8 cellular contexts compared by ENCODE assay signal in the genomic region with DNA sequence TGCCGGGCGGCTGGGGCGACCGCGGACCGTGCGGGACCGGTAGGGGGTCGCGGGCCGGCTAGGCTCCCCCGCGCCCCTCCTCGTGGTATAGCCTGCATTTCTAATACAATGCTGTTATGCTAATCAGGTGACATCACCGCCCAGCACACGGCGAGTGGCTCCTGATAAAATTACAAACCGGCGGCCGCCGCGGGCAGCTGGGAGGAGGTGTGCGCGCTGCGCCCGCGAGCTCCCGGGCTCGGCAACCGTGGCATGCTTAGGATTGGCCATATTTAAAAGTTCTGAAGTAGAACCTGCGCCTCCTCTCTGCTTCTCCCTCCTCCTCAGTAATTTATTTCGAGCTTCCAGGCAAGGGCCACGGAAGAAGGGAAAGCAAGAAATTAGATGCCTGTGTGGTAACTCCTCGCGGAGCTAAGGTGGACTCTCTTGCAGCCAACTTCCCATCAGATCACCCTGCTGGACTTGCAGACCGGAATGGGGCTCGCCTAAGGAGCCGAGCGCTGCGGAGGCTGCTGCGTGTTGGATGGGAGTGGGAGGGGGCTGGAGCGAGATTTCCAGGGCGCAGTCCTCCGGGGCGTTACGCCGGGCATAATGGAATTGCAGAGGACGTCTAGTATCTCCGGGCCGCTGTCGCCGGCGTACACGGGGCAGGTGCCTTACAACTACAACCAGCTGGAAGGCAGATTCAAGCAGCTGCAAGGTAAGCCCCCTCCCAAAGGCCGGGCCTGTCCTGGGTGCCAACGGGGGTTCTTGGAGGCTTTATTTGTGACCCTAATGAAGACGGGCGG.
A peak's percentile ranks its signal among the peaks of the same experiment; 100 is the strongest.
DNase-seq lines count a peak whose midpoint lies in the region; ATAC-seq and TF ChIP-seq lines count a peak whose summit lies in the region.

No MANE protein-coding gene starts in this region.

- peak overlapping the region; percentile 96 for H3K4me3 ChIP-seq in parathyroid adenoma (ENCODE audit: low read depth, low read length)

- DNase-seq in DMS153 (lab: John Stamatoyannopoulos, UW) (peak; percentile 54), HuH-7 (ENCODE audit: low spot score) (peak; percentile 63), RWPE1 (ENCODE audit: low spot score) (peak; percentile 71), head of caudate nucleus (peak in 23 of 42 donors; percentile 5 to 59 (median 33)), A172 (ENCODE audit: low spot score) (no peak)
- DNase-seq in activated naive CD4-positive, alpha-beta T cell (lab: John Stamatoyannopoulos, UW): peak; percentile 27 to 51 (median 40)

- TF ChIP-seq CTCF in RWPE1 (conservative IDR thresholded peaks at IDR 0.05; ENCODE audit: low read depth) (no peak), parathyroid adenoma (IDR thresholded peaks at IDR 0.05) (no peak)

- POLR2A ChIA-PET in RWPE1 (lab: Yijun Ruan, JAX; ENCODE audit: low non-redundant PET): interaction anchor here (0.6 to 1.6 kb wide), 3 partner anchors 13 to 110 kb away, joined by 3 to 13 read pairs (median 4); no protein-coding TSS in a partner anchor

- peaks cover 30% of the 10 kb centered on the region for H3K79me2 ChIP-seq in parathyroid adenoma

- H3K36me3 ChIP-seq in parathyroid adenoma (ENCODE audit: control insufficient read depth, insufficient read depth, low read length): no peaks in the 10 kb centered on the region

- peak; percentile 45 for ATAC-seq in GM21447 (IDR thresholded peaks at IDR 0.05; ENCODE audit: unreplicated experiment)

- H3K4me2 ChIP-seq in parathyroid adenoma (ENCODE audit: low read length): peak overlapping the region; percentile 83

- H3K9me3 ChIP-seq in parathyroid adenoma (ENCODE audit: control insufficient read depth, low read length): no peaks in the 10 kb centered on the region

- H3K27ac ChIP-seq in RWPE1 (peak overlapping the region; percentile 99), parathyroid adenoma (peak overlapping the region; percentile 87)

- peak overlapping the region; percentile 88 for H2AFZ ChIP-seq in parathyroid adenoma

- H3K9ac ChIP-seq in parathyroid adenoma: peak overlapping the region; percentile 65

- intact Hi-C loops in head of caudate nucleus (cut with DNase I): no loop called here

- H3K4me1 ChIP-seq in parathyroid adenoma: peaks cover 22% of the 10 kb centered on the region

- no peaks in the 10 kb centered on the region for H3K27me3 ChIP-seq in parathyroid adenoma (ENCODE audit: control insufficient read depth, insufficient read depth, low read length)

- CTCF ChIA-PET in RWPE1 (lab: Yijun Ruan, JAX): interaction anchor here (0.6 to 1.4 kb wide), 2 partner anchors 28 to 34 kb away, joined by 3 to 5 read pairs; no protein-coding TSS in a partner anchor
